8 cellular contexts compared by ENCODE assay signal in the genomic region with DNA sequence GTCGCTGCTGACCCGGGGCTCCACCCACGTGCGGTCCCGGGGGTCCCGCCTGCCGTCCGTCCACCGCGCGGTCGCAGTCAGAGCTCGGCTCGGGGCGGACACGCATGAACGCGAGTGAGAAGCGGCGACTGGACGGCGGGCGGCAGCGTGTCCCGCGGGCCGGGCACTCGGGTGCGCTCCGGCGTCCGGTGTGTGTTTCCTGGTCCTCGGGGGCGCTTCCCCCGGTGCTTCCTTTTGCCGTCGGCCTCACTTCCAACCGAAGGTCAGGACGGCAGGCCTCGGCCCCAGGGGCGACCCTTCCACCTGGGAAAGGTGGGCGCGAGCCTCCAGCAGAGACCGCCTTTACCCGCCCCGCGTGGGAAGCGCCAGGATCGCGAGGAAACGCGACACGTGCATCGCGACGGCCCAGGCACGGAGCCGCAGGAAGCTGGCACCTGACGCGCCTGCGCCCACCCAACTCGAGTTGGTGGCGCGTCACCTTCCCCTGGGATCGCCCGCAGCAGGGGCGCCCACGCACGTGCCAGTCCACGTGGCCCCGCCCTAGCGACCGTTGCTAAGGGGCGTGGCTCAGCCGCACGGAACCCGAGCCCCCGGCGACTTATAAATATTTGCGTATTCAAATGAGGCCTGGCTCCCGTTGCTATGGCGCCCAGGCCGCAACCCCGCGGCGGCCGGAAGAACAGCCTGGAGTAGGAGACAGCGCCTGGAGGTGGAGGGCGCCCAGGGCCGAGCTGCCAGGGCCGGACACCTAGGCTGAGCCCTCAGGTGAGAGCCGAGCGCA. TPM values are rescaled to one million over a fixed set of nuclear protein-coding genes. Genes with fewer than 3 reads are reported as not detected.
DNase-seq lines count a peak whose midpoint lies in the region; ATAC-seq and TF ChIP-seq lines count a peak whose summit lies in the region.

A gene with protein sequence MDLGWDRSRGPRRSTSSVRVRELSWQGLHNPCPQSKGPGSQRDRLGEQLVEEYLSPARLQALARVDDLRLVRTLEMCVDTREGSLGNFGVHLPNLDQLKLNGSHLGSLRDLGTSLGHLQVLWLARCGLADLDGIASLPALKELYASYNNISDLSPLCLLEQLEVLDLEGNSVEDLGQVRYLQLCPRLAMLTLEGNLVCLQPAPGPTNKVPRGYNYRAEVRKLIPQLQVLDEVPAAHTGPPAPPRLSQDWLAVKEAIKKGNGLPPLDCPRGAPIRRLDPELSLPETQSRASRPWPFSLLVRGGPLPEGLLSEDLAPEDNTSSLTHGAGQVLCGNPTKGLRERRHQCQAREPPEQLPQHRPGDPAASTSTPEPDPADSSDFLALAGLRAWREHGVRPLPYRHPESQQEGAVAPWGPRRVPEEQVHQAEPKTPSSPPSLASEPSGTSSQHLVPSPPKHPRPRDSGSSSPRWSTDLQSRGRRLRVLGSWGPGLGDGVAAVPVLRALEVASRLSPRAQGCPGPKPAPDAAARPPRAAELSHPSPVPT (plus strand): TSS at position 687 of the 781 bp plus-strand sequence. CDS start 3,158 bp downstream, outside the sequence.

- TF ChIP-seq EP300 in SK-N-SH (IDR thresholded peaks at IDR 0.05; ENCODE audit: borderline replicate concordance in 1 of 2, low read depth in 1 of 2, low read length in 1 of 2) = no peak

- CTCF ChIA-PET in SK-N-SH (lab: Yijun Ruan, JAX) = interaction anchor here (1.5 to 1.6 kb wide), 2 partner anchors 18 to 31 kb away, joined by 4 to 12 read pairs; no protein-coding TSS in a partner anchor

- peaks cover 15% of the 10 kb centered on the region for H3K79me2 ChIP-seq in SK-N-SH (ENCODE audit: insufficient read depth)

- no peaks in the 10 kb centered on the region for H3F3A ChIP-seq in SK-N-SH (replicated peaks; ENCODE audit: insufficient read depth)

- peak within 1 kb of the TSS in 1 of 2 experiments; percentile 68; a peak in 1 of 4 replicates for H3K4me3 ChIP-seq in SK-N-SH (ENCODE audit: low read depth in 2 of 2, low read length in 1 of 2)
- peak within 1 kb of the TSS; percentile 11 to 77 for H3K4me3 ChIP-seq in mesenchymal stem cell (ENCODE audit: insufficient read depth in 1 of 2, low read depth in 1 of 2, low read length in 2 of 2)

- peak within 1 kb of the TSS; percentile 92 for H2BK15ac ChIP-seq in mesenchymal stem cell (ENCODE audit: low read depth, poor library complexity, severe bottlenecking)

- peak within 1 kb of the TSS; percentile 90 for H4K8ac ChIP-seq in mesenchymal stem cell (ENCODE audit: low read length)

- H2AK5ac ChIP-seq in mesenchymal stem cell (ENCODE audit: low read length, severe bottlenecking) = no peak within 1 kb of the TSS

- H4K91ac ChIP-seq in mesenchymal stem cell (ENCODE audit: low read length) = peak within 1 kb of the TSS; percentile 93

- H3K27me3 ChIP-seq in SK-N-SH (ENCODE audit: insufficient read depth) (no peaks in the 10 kb centered on the region), mesenchymal stem cell (ENCODE audit: control insufficient read depth in 1 of 2, insufficient read depth in 1 of 2, low read length in 2 of 2) (peaks cover 0 to 17% of the 10 kb centered on the region in 2 experiments)

- no peak within 1 kb of the TSS for H2BK5ac ChIP-seq in mesenchymal stem cell (ENCODE audit: low read depth, low read length, poor library complexity, severe bottlenecking)

- peaks cover 0 to 18% of the 10 kb centered on the region in 2 experiments for H3K36me3 ChIP-seq in SK-N-SH (replicated peaks in 1 of 2; ENCODE audit: control insufficient read depth in 1 of 2, insufficient read depth in 2 of 2, low read length in 1 of 2)
- peaks cover 16 to 20% of the 10 kb centered on the region in 2 experiments for H3K36me3 ChIP-seq in mesenchymal stem cell (ENCODE audit: control insufficient read depth in 1 of 2, insufficient read depth in 2 of 2, low read depth in 1 of 2, low read length in 2 of 2)

- H3K4ac ChIP-seq in mesenchymal stem cell (ENCODE audit: low read depth in 1 of 2, low read length in 2 of 2) = peak within 1 kb of the TSS; percentile 73 to 75

- H4K20me1 ChIP-seq in SK-N-SH (ENCODE audit: insufficient read depth) = peaks cover 10% of the 10 kb centered on the region; the same call in 1 of the 2 replicates

- H3K27ac ChIP-seq in SK-N-SH (ENCODE audit: low read depth in 2 of 2, low read length in 1 of 2) (no peak within 1 kb of the TSS), mesenchymal stem cell (ENCODE audit: low read length, poor library complexity, severe bottlenecking) (no peak within 1 kb of the TSS)

- H2BK120ac ChIP-seq in mesenchymal stem cell (ENCODE audit: low read depth, low read length) = peak within 1 kb of the TSS; percentile 78

- H3K14ac ChIP-seq in mesenchymal stem cell (ENCODE audit: low read length in 2 of 2) = no peak within 1 kb of the TSS

- H3K9me2 ChIP-seq in SK-N-SH = no peaks in the 10 kb centered on the region

- H3K9ac ChIP-seq in SK-N-SH (no peak within 1 kb of the TSS), mesenchymal stem cell (ENCODE audit: low read length) (peak within 1 kb of the TSS; percentile 57)

- peak within 1 kb of the TSS; percentile 63 to 72 for H2BK12ac ChIP-seq in mesenchymal stem cell (ENCODE audit: low read length in 2 of 2)

- ATAC-seq in SK-N-SH treated with all-trans-retinoic acid at 6 μM for 48 hours (no peak), HG03103 (IDR thresholded peaks at IDR 0.05; ENCODE audit: low read depth, unreplicated experiment) (peak; percentile 40)

- peak within 1 kb of the TSS; percentile 2; the same call in 1 of the 2 replicates for H2AFZ ChIP-seq in SK-N-SH (ENCODE audit: low read depth)
- peak within 1 kb of the TSS; percentile 73 for H2AFZ ChIP-seq in mesenchymal stem cell (ENCODE audit: low read depth, low read length)

- no peak for TF ChIP-seq RAD21 in SK-N-SH (IDR thresholded peaks at IDR 0.05; ENCODE audit: low read length)

- H3K9me3 ChIP-seq in SK-N-SH (no peaks in the 10 kb centered on the region), mesenchymal stem cell (ENCODE audit: control insufficient read depth, low read length) (no peaks in the 10 kb centered on the region)

- POLR2A ChIA-PET in SK-N-SH (lab: Yijun Ruan, JAX) = no interaction called here

- peak within 1 kb of the TSS; percentile 41 to 60 for H3K18ac ChIP-seq in mesenchymal stem cell (ENCODE audit: low read depth in 1 of 2, low read length in 2 of 2)

- no peak for DNase-seq in SK-N-SH
- peak; percentile 74 for DNase-seq in NCI-H510A (lab: John Stamatoyannopoulos, UW)
- peak; percentile 88 to 92 for DNase-seq in activated CD4-positive, alpha-beta T cell treated with anti-CD3 and anti-CD28 coated beads, Interleukin-2, amount 50 U/mL, for 48 hours
- peak; percentile 89 for DNase-seq in ecto neural progenitor cell (ENCODE audit: low spot score)
- peak; percentile 91 for DNase-seq in mesenchymal stem cell
- DNase-seq in stimulated activated CD8-positive, alpha-beta memory T cell treated with anti-CD3 and anti-CD28 coated beads, Interleukin-15, amount 100 ng/mL, for 4 hours (ENCODE audit: low read depth in 2 of 2) = peak; percentile 85 to 89

- H3K23ac ChIP-seq in mesenchymal stem cell (ENCODE audit: low read length in 2 of 2) = peak within 1 kb of the TSS in 1 of 2 experiments; percentile 0

- peaks cover 0 to 12% of the 10 kb centered on the region in 2 experiments; a peak in 1 of 4 replicates for H3K4me1 ChIP-seq in SK-N-SH (ENCODE audit: control insufficient read depth in 1 of 2, insufficient read depth in 2 of 2, low read depth in 1 of 2, low read length in 1 of 2)
- peaks cover 36% of the 10 kb centered on the region for H3K4me1 ChIP-seq in mesenchymal stem cell (ENCODE audit: control insufficient read depth, insufficient read depth, low read depth, low read length)

- 95% methylated on average over 90 of the region's 93 CpGs for WGBS in SK-N-SH (ENCODE audit: low lambda C conversion rate)
- WGBS in mesenchymal stem cell = 6% methylated on average over 81 of the region's 93 CpGs

- TF ChIP-seq CTCF in SK-N-SH (IDR thresholded peaks at IDR 0.05) = no peak

- H3K4me2 ChIP-seq in SK-N-SH = peak within 1 kb of the TSS; percentile 84; the same call in 1 of the 2 replicates
- peak within 1 kb of the TSS; percentile 23 for H3K4me2 ChIP-seq in mesenchymal stem cell (ENCODE audit: low read length, poor library complexity, severe bottlenecking)

- H3K79me1 ChIP-seq in mesenchymal stem cell (replicated peaks; ENCODE audit: low read length, poor library complexity, severe bottlenecking) = peaks cover 10% of the 10 kb centered on the region

TF ChIP-seq in SK-N-SH, 30 proteins besides CTCF, POLR2A, EP300 and RAD21 (continues in another document):
- TF ChIP-seq, protein P1, sequence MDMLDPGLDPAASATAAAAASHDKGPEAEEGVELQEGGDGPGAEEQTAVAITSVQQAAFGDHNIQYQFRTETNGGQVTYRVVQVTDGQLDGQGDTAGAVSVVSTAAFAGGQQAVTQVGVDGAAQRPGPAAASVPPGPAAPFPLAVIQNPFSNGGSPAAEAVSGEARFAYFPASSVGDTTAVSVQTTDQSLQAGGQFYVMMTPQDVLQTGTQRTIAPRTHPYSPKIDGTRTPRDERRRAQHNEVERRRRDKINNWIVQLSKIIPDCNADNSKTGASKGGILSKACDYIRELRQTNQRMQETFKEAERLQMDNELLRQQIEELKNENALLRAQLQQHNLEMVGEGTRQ (IDR thresholded peaks at IDR 0.05; ENCODE audit: borderline replicate concordance, low read depth, low read length) = no peak
- TF ChIP-seq POLR2AphosphoS5 (IDR thresholded peaks at IDR 0.05; ENCODE audit: low read depth, low read length) (no peak), FOXJ3 (CRISPR knock-in tag; IDR thresholded peaks at IDR 0.05) (no peak), EZH2phosphoT487 (IDR thresholded peaks at IDR 0.05; ENCODE audit: borderline replicate concordance, low read depth) (no peak)

TF ChIP-seq in SK-N-SH treated with all-trans-retinoic acid at 6 μM for 48 hours, 23 proteins besides CTCF, POLR2A, EP300 and RAD21 (continues in another document):
- TF ChIP-seq ZFP3 (CRISPR knock-in tag; IDR thresholded peaks at IDR 0.05) (no peak), ARNTL (CRISPR knock-in tag; IDR thresholded peaks at IDR 0.05; ENCODE audit: borderline replicate concordance, low read depth) (no peak), ZFP30 (CRISPR knock-in tag; IDR thresholded peaks at IDR 0.05) (no peak), ZC3H10 (CRISPR knock-in tag; IDR thresholded peaks at IDR 0.05) (no peak), OSR1 (CRISPR knock-in tag; IDR thresholded peaks at IDR 0.05) (no peak), RARB (CRISPR knock-in tag; IDR thresholded peaks at IDR 0.05) (no peak), TCF4 (CRISPR knock-in tag; IDR thresholded peaks at IDR 0.05; ENCODE audit: borderline replicate concordance) (no peak), ZNF8 (CRISPR knock-in tag; IDR thresholded peaks at IDR 0.05) (no peak), PPARA (CRISPR knock-in tag; IDR thresholded peaks at IDR 0.05; ENCODE audit: borderline replicate concordance) (no peak)

RNA-seq across cellular contexts. Expression of the gene that starts here (rescaled TPM):
- polyA plus RNA-seq in SK-N-SH (2012; rRNA removed) = 1.2 and 1.4 TPM in 2 replicates
- polyA plus RNA-seq in SK-N-SH (2012; cell fraction: cytosol; rRNA removed) = 0.30 and 0.52 TPM in 2 replicates
- polyA plus RNA-seq in SK-N-SH (2012; cell fraction: nucleus; rRNA removed) = 5.4 and 6.2 TPM in 2 replicates
- 1.2 TPM for polyA plus RNA-seq in mesenchymal stem cell (2013, experiment 1 of 2)
- 1.2 TPM for polyA plus RNA-seq in mesenchymal stem cell (2013, experiment 2 of 2)
